Comparison of ENCODE assay signal across 14 cellular contexts in genomic region chr15:70742928-70743327, GRCh38. TPM values are rescaled to one million over a fixed set of nuclear protein-coding genes. Genes with fewer than 3 reads are reported as not detected.
DNase-seq lines count a peak whose midpoint lies in the region; ATAC-seq and TF ChIP-seq lines count a peak whose summit lies in the region.
"Had no signal": no experiment of that assay in that cellular context is flagged by ENCODE, and none has a peak within 500 bp of the region (broad histone marks: within the 10 kb centered on the region; RNA-seq: fewer than 3 reads in every experiment).

No MANE protein-coding gene starts in this region.

- peak overlapping the region; percentile 77 to 84 (median 80) for H3K9ac ChIP-seq in skeletal muscle tissue (ENCODE audit: low read depth in 1 of 3, low read length in 3 of 3)

- H3K27me3 ChIP-seq in SJCRH30 (no peaks in the 10 kb centered on the region), skeletal muscle tissue (ENCODE audit: control insufficient read depth in 3 of 3, insufficient read depth in 3 of 3, low read length in 3 of 3) (no peaks in the 10 kb centered on the region)

- H3K9me3 ChIP-seq in SJCRH30 (replicated peaks) (no peaks in the 10 kb centered on the region), skeletal muscle tissue (ENCODE audit: control insufficient read depth in 3 of 3, low read length in 3 of 3) (no peaks in the 10 kb centered on the region)

- H3K4me3 ChIP-seq in SJCRH30: peak overlapping the region; percentile 3; the same call in 1 of the 2 replicates
- H3K4me3 ChIP-seq in fibroblast of the aortic adventitia (ENCODE audit: low read depth, low read length): peak overlapping the region; percentile 36
- peak overlapping the region; percentile 0 to 84 (median 24) for H3K4me3 ChIP-seq in skeletal muscle tissue (ENCODE audit: low read length in 3 of 3)

- no peak for TF ChIP-seq CTCF in fibroblast of the aortic adventitia (IDR thresholded peaks at IDR 0.05; ENCODE audit: insufficient read depth, low read length)

- no peak for ATAC-seq in GM18873 (IDR thresholded peaks at IDR 0.05; ENCODE audit: low FRiP score, unreplicated experiment)
- no peak for ATAC-seq in HG02840 (IDR thresholded peaks at IDR 0.05; ENCODE audit: low FRiP score, unreplicated experiment)
- ATAC-seq: CD8-positive, alpha-beta T cell; stimulated activated memory B cell treated with anti-CD40 and anti-IgM and Interleukin-4, amounts not matched to agents 10 μg/mL and 1 μg/mL and 100 μg/mL, for 72 hours had no signal

- peak; percentile 58 for DNase-seq in H4 (ENCODE audit: low spot score)
- DNase-seq in SJCRH30: peak; percentile 90 to 98
- DNase-seq in fibroblast of the aortic adventitia (ENCODE audit: low read depth): no peak
- no peak for DNase-seq in DMS79 (lab: John Stamatoyannopoulos, UW)
- no peak for DNase-seq in caudate nucleus (lab: John Stamatoyannopoulos, UW)
- DNase-seq: CD8-positive, alpha-beta T cell; cerebellar nuclear complex; head of caudate nucleus; NCI-H2029 treated with DMSO at 0.1 percent for 48 hours; stimulated activated CD4-positive, alpha-beta T cell treated with anti-CD3 and anti-CD28 coated beads, Interleukin-15, amount 100 ng/mL, for 24 hours had no signal

- no peaks in the 10 kb centered on the region; the same call in 1 of the 2 replicates for H3K36me3 ChIP-seq in SJCRH30
- H3K36me3 ChIP-seq in skeletal muscle tissue (ENCODE audit: control insufficient read depth in 3 of 3, insufficient read depth in 3 of 3, low read length in 3 of 3): no peaks in the 10 kb centered on the region

- H3K4me1 ChIP-seq in SJCRH30 (peaks cover 30% of the 10 kb centered on the region), skeletal muscle tissue (ENCODE audit: control insufficient read depth in 3 of 3, insufficient read depth in 3 of 3, low read length in 3 of 3) (peaks cover 27 to 36% (median 30%) of the 10 kb centered on the region in 3 donors)

- H3K27ac ChIP-seq in SJCRH30 (peak overlapping the region; percentile 63), skeletal muscle tissue (ENCODE audit: low read depth, low read length) (peak overlapping the region; percentile 91), caudate nucleus (ENCODE audit: low read depth, low read length) (no peak overlapping the region)

RNA-seq across cellular contexts. Expression of gene UACA, which starts 20.4 kb away (rescaled TPM):
- total RNA-seq in H4 (2014; rRNA removed; shearing (Covaris generic)): 6.4 and 9.0 TPM in 2 replicates
- 30.3 and 47.1 TPM in 2 replicates for total RNA-seq in SJCRH30 (2014; rRNA removed; shearing (Covaris generic))
- 106 and 149 TPM in 2 replicates for total RNA-seq in fibroblast of the aortic adventitia (ENCODE audit: low replicate concordance)
- 100 TPM for total RNA-seq in skeletal muscle tissue

Comparison
In these comparisons a context has a peak if more than half of its experiments do, and no peak if none do; other contexts are left out.
1. DNase-seq: peak in H4 (single experiment) and SJCRH30 (2 of 2); none in fibroblast of the aortic adventitia (single experiment), DMS79 (single experiment) and caudate nucleus (0 of 61).
2. Peak in every context shown above with its lines, with median percentiles within 50 percentile points of each other: H3K4me3 ChIP-seq.